9 cellular contexts compared by ENCODE assay signal in genomic region chr14:102084931-102085330, GRCh38. TPM values are rescaled to one million over a fixed set of nuclear protein-coding genes. Genes with fewer than 3 reads are reported as not detected.
DNase-seq lines count a peak whose midpoint lies in the region; ATAC-seq and TF ChIP-seq lines count a peak whose summit lies in the region.
"Had no signal": no experiment of that assay in that cellular context is flagged by ENCODE, and none has a peak within 500 bp of the region (broad histone marks: within the 10 kb centered on the region; RNA-seq: fewer than 3 reads in every experiment).

No MANE protein-coding gene starts in this region.

- H3K79me2 ChIP-seq in DND-41 (ENCODE audit: insufficient read depth, low read length) (peaks cover 68% of the 10 kb centered on the region), PC-3 (ENCODE audit: low read length) (peaks cover 62% of the 10 kb centered on the region)

- H3K9me3 Mint-ChIP-seq in osteocyte (ENCODE audit: unreplicated experiment) = no peaks in the 10 kb centered on the region

- no peaks in the 10 kb centered on the region for H3K27me3 ChIP-seq in DND-41 (ENCODE audit: insufficient read depth, low read length, poor library complexity)
- H3K27me3 ChIP-seq in PC-3 (ENCODE audit: low read length) = no peaks in the 10 kb centered on the region
- H3K27me3 ChIP-seq in endocrine pancreas (ENCODE audit: control insufficient read depth, insufficient read depth, low read length) = no peaks in the 10 kb centered on the region
- no peaks in the 10 kb centered on the region for H3K27me3 ChIP-seq in esophagus squamous epithelium

- no peak overlapping the region for H2AFZ ChIP-seq in DND-41 (ENCODE audit: low read depth, low read length)
- H2AFZ ChIP-seq in PC-3 (ENCODE audit: low read length) = no peak overlapping the region

- ATAC-seq in DND-41 (ENCODE audit: insufficient read depth, low read depth) (no peak), PC-3 (no peak)

- H4K20me1 ChIP-seq in DND-41 (ENCODE audit: insufficient read depth, low read length) (peaks cover 64% of the 10 kb centered on the region), PC-3 (ENCODE audit: low read length) (peaks cover 64% of the 10 kb centered on the region)

- peaks cover 26% of the 10 kb centered on the region for H3F3A ChIP-seq in PC-3 (ENCODE audit: low read length, unreplicated experiment)

- H3K27ac Mint-ChIP-seq in osteocyte (ENCODE audit: unreplicated experiment) = peak overlapping the region; percentile 94

- H3K4me3 Mint-ChIP-seq in osteocyte (ENCODE audit: unreplicated experiment) = peak overlapping the region; percentile 93

- peak overlapping the region; percentile 86 to 90; a peak in 3 of 4 replicates for H3K4me3 ChIP-seq in DND-41 (ENCODE audit: low read depth in 1 of 2, low read length in 2 of 2)
- H3K4me3 ChIP-seq in PC-3 (ENCODE audit: low read length) = peak overlapping the region; percentile 86
- peak overlapping the region; percentile 96 for H3K4me3 ChIP-seq in endocrine pancreas (ENCODE audit: control insufficient read depth, insufficient read depth, low read length)
- H3K4me3 ChIP-seq in esophagus squamous epithelium = peak overlapping the region in 2 of 4 donors; percentile 89 to 98

- TF ChIP-seq CTCF in DND-41 (IDR thresholded peaks at IDR 0.05; ENCODE audit: borderline replicate concordance, extremely low read depth, low read length, poor library complexity, severe bottlenecking) = no peak
- TF ChIP-seq CTCF in PC-3 (conservative IDR thresholded peaks at IDR 0.05; ENCODE audit: low read depth, low read length) = no peak
- no peak for TF ChIP-seq CTCF in osteocyte (IDR thresholded peaks at IDR 0.05)
- no peak for TF ChIP-seq CTCF in RWPE1 (conservative IDR thresholded peaks at IDR 0.05; ENCODE audit: low read depth)
- TF ChIP-seq CTCF in esophagus squamous epithelium (IDR thresholded peaks at IDR 0.05) = no peak

- H3K36me3 ChIP-seq in DND-41 (ENCODE audit: insufficient read depth, low read length) = peaks cover 65% of the 10 kb centered on the region
- peaks cover 64% of the 10 kb centered on the region for H3K36me3 ChIP-seq in PC-3 (ENCODE audit: low read depth, low read length)
- H3K36me3 ChIP-seq in endocrine pancreas (ENCODE audit: control insufficient read depth, insufficient read depth, low read length) = peaks cover 24% of the 10 kb centered on the region
- H3K36me3 ChIP-seq in esophagus squamous epithelium = peaks cover 32 to 60% (median 32%) of the 10 kb centered on the region in 3 donors

- peak overlapping the region; percentile 92 for H3K4me2 ChIP-seq in DND-41 (ENCODE audit: insufficient read depth, low read length)
- H3K4me2 ChIP-seq in PC-3 (ENCODE audit: low read length) = peak overlapping the region; percentile 94

- 51 to 57% methylated on average over 6 of the region's 6 CpGs for WGBS in esophagus squamous epithelium, 2 donors

- H3K27me3 Mint-ChIP-seq in osteocyte (ENCODE audit: unreplicated experiment) = no peaks in the 10 kb centered on the region

- H3K4me1 ChIP-seq in DND-41 (ENCODE audit: insufficient read depth, low read length) = peaks cover 68% of the 10 kb centered on the region
- H3K4me1 ChIP-seq in PC-3 (ENCODE audit: insufficient read depth, low read length) = peaks cover 35% of the 10 kb centered on the region
- H3K4me1 ChIP-seq in endocrine pancreas (ENCODE audit: control insufficient read depth, insufficient read depth, low read length) = peaks cover 17% of the 10 kb centered on the region
- H3K4me1 ChIP-seq in esophagus squamous epithelium = peaks cover 18 to 66% (median 32%) of the 10 kb centered on the region in 3 donors

- peaks cover 46% of the 10 kb centered on the region for H3K4me1 Mint-ChIP-seq in osteocyte (ENCODE audit: unreplicated experiment)

- H3K9me2 ChIP-seq in PC-3 (replicated peaks; ENCODE audit: low read length) = no peaks in the 10 kb centered on the region

- H3K9ac ChIP-seq in DND-41 (ENCODE audit: low read depth, low read length) = peak overlapping the region; percentile 99
- peak overlapping the region; percentile 91 for H3K9ac ChIP-seq in PC-3 (ENCODE audit: low read length)
- peak overlapping the region; percentile 94 for H3K9ac ChIP-seq in endocrine pancreas (ENCODE audit: control insufficient read depth, insufficient read depth, low read length)

- intact Hi-C loops in PC-3 (cut with micrococcal nuclease) = no loop called here
- intact Hi-C loops in esophagus squamous epithelium (cut with DNase I) = no loop called here

- DNase-seq in DND-41 (no peak), PC-3 (peak; percentile 6), osteocyte (ENCODE audit: extremely low spot score, unreplicated experiment) (no peak), RPMI8226 (no peak), RWPE1 (ENCODE audit: low spot score) (no peak), esophagus squamous epithelium (lab: John Stamatoyannopoulos, UW) (no peak), activated gamma-delta T cell (lab: John Stamatoyannopoulos, UW) (no peak)
- DNase-seq: effector memory CD4-positive, alpha-beta T cell had no signal

- POLR2A ChIA-PET in PC-3 (lab: Charles Lee; ENCODE audit: unreplicated experiment) (interaction anchor here (0.6 kb wide), 2 partner anchors 349 to 1710 kb away, joined by 3 to 21 read pairs; a partner anchor contains a TSS), RWPE1 (lab: Yijun Ruan, JAX; ENCODE audit: low non-redundant PET) (no interaction called here)

- CTCF ChIA-PET in PC-3 (lab: Charles Lee) = interaction anchor here (0.9 to 1.3 kb wide), 2 partner anchors 11 to 12 kb away, joined by 3 to 4 read pairs; no protein-coding TSS in a partner anchor
- CTCF ChIA-PET in RWPE1 (lab: Yijun Ruan, JAX) = interaction anchor here (0.6 to 2.8 kb wide), 4 partner anchors 9 to 47 kb away, joined by 3 to 12 read pairs (median 4); no protein-coding TSS in a partner anchor

- peaks cover 56% of the 10 kb centered on the region for H3K36me3 Mint-ChIP-seq in osteocyte (ENCODE audit: unreplicated experiment)

- no peak for TF ChIP-seq POLR2A in esophagus squamous epithelium (IDR thresholded peaks at IDR 0.05)

- peak overlapping the region; percentile 87; the same call in 1 of the 2 replicates for H3K27ac ChIP-seq in DND-41 (ENCODE audit: low read length)
- no peak overlapping the region for H3K27ac ChIP-seq in PC-3 (ENCODE audit: low read length)
- no peak overlapping the region for H3K27ac ChIP-seq in RWPE1
- peak overlapping the region in 1 of 4 donors; percentile 99 for H3K27ac ChIP-seq in esophagus squamous epithelium

- no peaks in the 10 kb centered on the region for H3K9me3 ChIP-seq in DND-41 (ENCODE audit: insufficient read depth, low read length, severe bottlenecking)
- H3K9me3 ChIP-seq in PC-3 (ENCODE audit: low read length) = no peaks in the 10 kb centered on the region
- no peaks in the 10 kb centered on the region for H3K9me3 ChIP-seq in endocrine pancreas (ENCODE audit: control insufficient read depth, low read length)
- H3K9me3 ChIP-seq in esophagus squamous epithelium = no peaks in the 10 kb centered on the region

- no TSS peak for BruUV-seq in PC-3 (replicated peaks; lab: Mats Ljungman, UMichigan)

RNA-seq across cellular contexts. Expression of gene HSP90AA1, which starts 1.9 kb away (rescaled TPM):
- total RNA-seq in PC-3 (2014; rRNA removed) (671 and 785 TPM in 2 replicates), osteocyte (311 and 317 TPM in 2 replicates), esophagus squamous epithelium (100 to 1,000 TPM; 224 to 950 (median 420) TPM)

RNA-seq across cellular contexts. Expression of gene WDR20, which starts 54.8 kb away (rescaled TPM):
- 23.7 and 24.2 TPM in 2 replicates for total RNA-seq in PC-3 (2014; rRNA removed)
- 27.4 and 29.8 TPM in 2 replicates for total RNA-seq in osteocyte
- total RNA-seq in esophagus squamous epithelium = 10 to 100 TPM; 16.0 to 21.9 (median 19.1) TPM
